Comparison of ENCODE assay signal across 20 cellular contexts in genomic region chr12:15707516-15708199, GRCh38.
DNase-seq lines count a peak whose midpoint lies in the region; ATAC-seq, FAIRE-seq and TF ChIP-seq lines count a peak whose summit lies in the region.
"Had no signal": no experiment of that assay in that cellular context is flagged by ENCODE, and none has a peak within 500 bp of the region (broad histone marks: within the 10 kb centered on the region; RNA-seq: fewer than 3 reads in every experiment).

No MANE protein-coding gene starts in this region.

- no peaks in the 10 kb centered on the region for H3K9me3 Mint-ChIP-seq in activated T-cell treated with anti-CD3 and anti-CD28 coated beads, Interleukin-2, amount 50 U/mL, for 72 hours
- H3K9me3 Mint-ChIP-seq in stimulated activated effector memory CD8-positive, alpha-beta T cell treated with anti-CD3 and anti-CD28 coated beads, Interleukin-12 subunit alpha, Interleukin-12 subunit beta, amount 100 ng/mL, for 72 hours = no peaks in the 10 kb centered on the region
- H3K9me3 Mint-ChIP-seq: CD4-positive, alpha-beta T cell; H9; IgD-negative memory B cell had no signal

- DNase-seq in activated T-cell treated with anti-CD3 and anti-CD28 coated beads, Interleukin-2, amount 50 U/mL, for 72 hours = no peak
- DNase-seq in activated T-cell treated with anti-CD3 and anti-CD28 coated beads, Interleukin-2, amount 50 U/mL, for 1 hour = no peak
- no peak for DNase-seq in H54 (ENCODE audit: insufficient read length, low spot score)
- peak; percentile 57 for DNase-seq in NOMO-1 treated with DMSO at 0.1 percent for 48 hours (lab: John Stamatoyannopoulos, UW; ENCODE audit: unreplicated experiment)
- no peak for DNase-seq in stimulated activated effector memory CD8-positive, alpha-beta T cell treated with anti-CD3 and anti-CD28 coated beads, Interleukin-12 subunit alpha, Interleukin-12 subunit beta, amount 100 ng/mL, for 72 hours (ENCODE audit: low spot score in 2 of 2)
- DNase-seq in left cardiac atrium = no peak
- DNase-seq: C1 segment of cervical spinal cord; CD4-positive, alpha-beta T cell; DMS153; DMS79 treated with DMSO at 0.1 percent for 48 hours; EL; GM23248; H9 had no signal

- peak; percentile 45 for FAIRE-seq in H54 (lab: Jason Lieb, UNC)
- FAIRE-seq: G401.6, GM12891, GM19239 had no signal

- peaks cover 11% of the 10 kb centered on the region for H3K4me1 Mint-ChIP-seq in activated T-cell treated with anti-CD3 and anti-CD28 coated beads, Interleukin-2, amount 50 U/mL, for 72 hours (ENCODE audit: low read depth)
- no peaks in the 10 kb centered on the region for H3K4me1 Mint-ChIP-seq in stimulated activated effector memory CD8-positive, alpha-beta T cell treated with anti-CD3 and anti-CD28 coated beads, Interleukin-12 subunit alpha, Interleukin-12 subunit beta, amount 100 ng/mL, for 72 hours
- H3K4me1 Mint-ChIP-seq: B cell had no signal

- H3K27ac Mint-ChIP-seq in activated T-cell treated with anti-CD3 and anti-CD28 coated beads, Interleukin-2, amount 50 U/mL, for 72 hours = peak overlapping the region; percentile 25
- H3K27ac Mint-ChIP-seq in stimulated activated effector memory CD8-positive, alpha-beta T cell treated with anti-CD3 and anti-CD28 coated beads, Interleukin-12 subunit alpha, Interleukin-12 subunit beta, amount 100 ng/mL, for 72 hours = no peak overlapping the region
- H3K27ac Mint-ChIP-seq: B cell; CD4-positive, alpha-beta T cell; H9; IgD-negative memory B cell had no signal

- H3K36me3 Mint-ChIP-seq in activated T-cell treated with anti-CD3 and anti-CD28 coated beads, Interleukin-2, amount 50 U/mL, for 72 hours (ENCODE audit: insufficient read depth in 2 of 2) = no peaks in the 10 kb centered on the region
- H3K36me3 Mint-ChIP-seq in stimulated activated effector memory CD8-positive, alpha-beta T cell treated with anti-CD3 and anti-CD28 coated beads, Interleukin-12 subunit alpha, Interleukin-12 subunit beta, amount 100 ng/mL, for 72 hours = no peaks in the 10 kb centered on the region

- TF ChIP-seq POLR2A in H54 (IDR thresholded peaks at IDR 0.05; ENCODE audit: low read depth, low read length) = no peak

- peak in 1 of 2 donors; percentile 58 for ATAC-seq in activated T-cell treated with anti-CD3 and anti-CD28 coated beads, Interleukin-2, amount 50 U/mL, for 72 hours (replicated peaks in 1 of 2)
- peak; percentile 24 for ATAC-seq in stimulated activated effector memory CD8-positive, alpha-beta T cell treated with anti-CD3 and anti-CD28 coated beads, Interleukin-12 subunit alpha, Interleukin-12 subunit beta, amount 100 ng/mL, for 72 hours
- ATAC-seq in GM19463 (IDR thresholded peaks at IDR 0.05; ENCODE audit: unreplicated experiment) = no peak
- no peak for ATAC-seq in HG03280 (IDR thresholded peaks at IDR 0.05; ENCODE audit: unreplicated experiment)
- no peak for ATAC-seq in left cardiac atrium

- H3K27me3 Mint-ChIP-seq in activated T-cell treated with anti-CD3 and anti-CD28 coated beads, Interleukin-2, amount 50 U/mL, for 72 hours (ENCODE audit: low read depth) = no peaks in the 10 kb centered on the region
- H3K27me3 Mint-ChIP-seq: B cell had no signal

- intact Hi-C loops in left cardiac atrium (cut with DNase I) = no loop called here

- H3K4me3 Mint-ChIP-seq in activated T-cell treated with anti-CD3 and anti-CD28 coated beads, Interleukin-2, amount 50 U/mL, for 72 hours = no peak overlapping the region
- H3K4me3 Mint-ChIP-seq in stimulated activated effector memory CD8-positive, alpha-beta T cell treated with anti-CD3 and anti-CD28 coated beads, Interleukin-12 subunit alpha, Interleukin-12 subunit beta, amount 100 ng/mL, for 72 hours = no peak overlapping the region
- H3K4me3 Mint-ChIP-seq: B cell; CD4-positive, alpha-beta T cell; H9; IgD-negative memory B cell had no signal
